ENCODE assay signal across 1 cellular context in genomic region chr6:135731116-135731515, GRCh38.
A peak's percentile ranks its signal among the peaks of the same experiment; 100 is the strongest.
TF ChIP-seq lines count a peak whose summit lies in the region.

No MANE protein-coding gene starts in this region.

TF ChIP-seq in HEK293, 187 proteins besides CTCF, POLR2A, EP300 and RAD21 (continued from another document):
- TF ChIP-seq ZBTB44 (tag by site-specific recombination; IDR thresholded peaks at IDR 0.05) (no peak), ZNF366 (tag by site-specific recombination; conservative IDR thresholded peaks at IDR 0.05) (peak; percentile 54; the same call in 1 of the 2 replicates)
TF ChIP-seq in HEK293: peak in this region for 2.
